ENCODE assay signal across 15 cellular contexts in genomic region chr1:78061825-78062523, GRCh38. TPM values are rescaled to one million over a fixed set of nuclear protein-coding genes. Genes with fewer than 3 reads are reported as not detected.
DNase-seq lines count a peak whose midpoint lies in the region; ATAC-seq, FAIRE-seq and TF ChIP-seq lines count a peak whose summit lies in the region.
"Had no signal": no experiment of that assay in that cellular context is flagged by ENCODE, and none has a peak within 500 bp of the region (broad histone marks: within the 10 kb centered on the region; RNA-seq: fewer than 3 reads in every experiment).

No MANE protein-coding gene starts in this region.

- H3K9ac ChIP-seq in endothelial cell of umbilical vein (replicated peaks; ENCODE audit: extremely low read depth, insufficient read depth, low read length) = no peak overlapping the region

- DNase-seq in AG08396 (ENCODE audit: low spot score) (peak; percentile 50), MG63 (peak; percentile 34), endothelial cell of umbilical vein (ENCODE audit: low read depth, low spot score) (no peak), left lung (no peak), DMS53 (lab: John Stamatoyannopoulos, UW) (no peak), NCI-H2171 treated with DMSO at 0.1 percent for 48 hours (lab: John Stamatoyannopoulos, UW) (no peak), SHP77 (lab: John Stamatoyannopoulos, UW) (no peak)
- DNase-seq: activated CD4-positive, CD25-positive, alpha-beta regulatory T cell treated with anti-CD3 and anti-CD28 coated beads, Interleukin-2, amount 50 U/mL, for 72 hours; activated T-cell treated with anti-CD3 and anti-CD28 coated beads, Interleukin-2, amount 50 U/mL, for 4 hours; anterior cingulate cortex; NCI-H510A; ovary; stimulated activated CD4-positive, alpha-beta T cell treated with anti-CD3 and anti-CD28 coated beads, Interleukin-1b, Interleukin-23, amount 100 ng/mL, for 48 hours had no signal

- H3K9me3 ChIP-seq in MG63 (0 out of 2 replicates have a peak, but pooled peaks cover 2% of the 10 kb centered on the region), endothelial cell of umbilical vein (replicated peaks; ENCODE audit: control insufficient read depth, insufficient read depth, low read length) (no peaks in the 10 kb centered on the region), left lung (no peaks in the 10 kb centered on the region)
- H3K9me3 ChIP-seq: ovary had no signal

- ATAC-seq in left lung (peak; percentile 89), GM19351 (IDR thresholded peaks at IDR 0.05; ENCODE audit: unreplicated experiment) (no peak)
- ATAC-seq: activated T-cell treated with anti-CD3 and anti-CD28 coated beads, Interleukin-2, amount 50 U/mL, for 4 hours had no signal

- H3K4me3 ChIP-seq in MG63 (no peak overlapping the region), endothelial cell of umbilical vein (replicated peaks in 1 of 3; ENCODE audit: insufficient read depth in 1 of 3, low read depth in 1 of 3, low read length in 3 of 3) (no peak overlapping the region), left lung (no peak overlapping the region)
- H3K4me3 ChIP-seq: ovary had no signal

- H4K20me1 ChIP-seq in endothelial cell of umbilical vein (replicated peaks; ENCODE audit: control insufficient read depth, extremely low read depth, insufficient read depth, low read length) = no peaks in the 10 kb centered on the region

- dilution Hi-C loops in endothelial cell of umbilical vein (cut with MboI; ENCODE audit: extremely low pct_ligation_motif_present, low sequenced_read_pairs) = no loop called here

- peak overlapping the region; percentile 50 for H2AFZ ChIP-seq in endothelial cell of umbilical vein (ENCODE audit: low read depth, low read length)

- H3K9me1 ChIP-seq in endothelial cell of umbilical vein (replicated peaks; ENCODE audit: control insufficient read depth, extremely low read depth, insufficient read depth, low read length) = no peaks in the 10 kb centered on the region

- CTCF ChIA-PET in endothelial cell of umbilical vein (lab: Charles Lee) = interaction anchor here (1.3 to 1.7 kb wide), 2 partner anchors 8 to 53 kb away, joined by 3 to 5 read pairs; no protein-coding TSS in a partner anchor

- no peaks in the 10 kb centered on the region for H3K79me2 ChIP-seq in endothelial cell of umbilical vein (ENCODE audit: control insufficient read depth, insufficient read depth, low read length)

- no peak overlapping the region for H3K4me2 ChIP-seq in endothelial cell of umbilical vein (ENCODE audit: insufficient read depth, low read length)

- BruUV-seq in endothelial cell of umbilical vein (replicated peaks; lab: Mats Ljungman, UMichigan) = no TSS peak

- no peak overlapping the region for H3K27ac ChIP-seq in endothelial cell of umbilical vein (ENCODE audit: insufficient read depth, low read depth, low read length)
- no peak overlapping the region for H3K27ac ChIP-seq in left lung
- H3K27ac ChIP-seq: ovary had no signal

- intact Hi-C loops in endothelial cell of umbilical vein (cut with micrococcal nuclease) = no loop called here
- intact Hi-C loops in left lung (cut with DNase I) = no loop called here

- H3K27me3 ChIP-seq in MG63 (no peaks in the 10 kb centered on the region), endothelial cell of umbilical vein (ENCODE audit: control insufficient read depth in 2 of 2, insufficient read depth in 2 of 2, low read length in 2 of 2) (no peaks in the 10 kb centered on the region), left lung (no peaks in the 10 kb centered on the region)
- H3K27me3 ChIP-seq: ovary had no signal

- FAIRE-seq in endothelial cell of umbilical vein (lab: Jason Lieb, UNC) = no peak

- POLR2A ChIA-PET in endothelial cell of umbilical vein (lab: Charles Lee) = interaction anchor here (0.7 kb wide), 1 partner anchor 84 kb away, joined by 4 read pairs; no protein-coding TSS in a partner anchor

- TF ChIP-seq POLR2A in endothelial cell of umbilical vein (IDR thresholded peaks at IDR 0.05; ENCODE audit: low read depth, low read length) = no peak

- TF ChIP-seq CTCF in endothelial cell of umbilical vein (IDR thresholded peaks at IDR 0.05; ENCODE audit: extremely low read depth in 1 of 2, insufficient read depth in 1 of 2, low read depth in 1 of 2, low read length in 2 of 2) (no peak), left lung (IDR thresholded peaks at IDR 0.05) (no peak)

- H3K4me1 ChIP-seq in endothelial cell of umbilical vein (ENCODE audit: control insufficient read depth, extremely low read depth, insufficient read depth, low read length) (peaks cover 4% of the 10 kb centered on the region), left lung (no peaks in the 10 kb centered on the region)

- H3K36me3 ChIP-seq in MG63 (no peaks in the 10 kb centered on the region), endothelial cell of umbilical vein (ENCODE audit: control insufficient read depth in 2 of 2, extremely low read depth in 1 of 2, insufficient read depth in 2 of 2, low read length in 2 of 2) (no peaks in the 10 kb centered on the region), left lung (no peaks in the 10 kb centered on the region)
- H3K36me3 ChIP-seq: ovary had no signal

TF ChIP-seq in endothelial cell of umbilical vein, 7 proteins besides CTCF, POLR2A, EP300 and RAD21:
- TF ChIP-seq MAX (IDR thresholded peaks at IDR 0.05; ENCODE audit: insufficient read depth, insufficient read length) (no peak), EZH2 (IDR thresholded peaks at IDR 0.05; ENCODE audit: borderline replicate concordance, low read depth, low read length, severe bottlenecking) (no peak), POLR2AphosphoS5 (IDR thresholded peaks at IDR 0.05; ENCODE audit: insufficient read depth, low read depth, low read length) (no peak), FOS (IDR thresholded peaks at IDR 0.05; ENCODE audit: borderline replicate concordance, insufficient read depth, low read length) (no peak), MYC (IDR thresholded peaks at IDR 0.05; ENCODE audit: low read depth, low read length) (no peak), JUN (IDR thresholded peaks at IDR 0.05; ENCODE audit: borderline replicate concordance, insufficient read depth, insufficient read length, low read depth) (no peak), GATA2 (IDR thresholded peaks at IDR 0.05; ENCODE audit: insufficient read depth, insufficient read length, low read depth, low read length) (no peak)
TF ChIP-seq in endothelial cell of umbilical vein: peak in this region for 0.

RNA-seq across cellular contexts. Expression of gene GIPC2, which starts 16.2 kb away (rescaled TPM):
- 0.10 TPM in 1 of 2 replicates, not detected in the other for total RNA-seq in MG63 (2014; rRNA removed; shearing (Covaris generic); ENCODE audit: low replicate concordance)
- 7.7 and 9.6 TPM in 2 replicates for total RNA-seq in endothelial cell of umbilical vein
- polyA plus RNA-seq in endothelial cell of umbilical vein = 2.1 and 2.8 TPM in 2 replicates
- polyA plus RNA-seq in endothelial cell of umbilical vein (2011; cell fraction: cytosol; rRNA removed) = 2.9 and 3.1 TPM in 2 replicates
- 2.8 and 3.6 TPM in 2 replicates for polyA plus RNA-seq in endothelial cell of umbilical vein (2011; cell fraction: nucleus; rRNA removed)
- polyA plus RNA-seq in endothelial cell of umbilical vein (2012) = 1.4 and 2.8 TPM in 2 replicates
- 4.6 and 5.6 TPM in 2 replicates for polyA minus RNA-seq in endothelial cell of umbilical vein
- not detected for polyA minus RNA-seq in endothelial cell of umbilical vein (2011; cell fraction: cytosol; rRNA and poly(A)+ RNA removed)
- 13.6 and 15.2 TPM in 2 replicates for polyA minus RNA-seq in endothelial cell of umbilical vein (2011; cell fraction: nucleus; rRNA and poly(A)+ RNA removed)
- total RNA-seq in left lung = 1 to 10 TPM; 1.2 to 2.2 TPM
- polyA plus RNA-seq: CD14-positive monocyte had no signal

RNA-seq across cellular contexts. Expression of gene DNAJB4, which starts 57.2 kb away (rescaled TPM):
- total RNA-seq in MG63 (2014; rRNA removed; shearing (Covaris generic); ENCODE audit: low replicate concordance) = 20.9 and 34.9 TPM in 2 replicates
- total RNA-seq in endothelial cell of umbilical vein (122 and 136 TPM in 2 replicates), left lung (10 to 100 TPM; 29.8 to 45.6 TPM)
- polyA plus RNA-seq in endothelial cell of umbilical vein = 20.1 and 30.4 TPM in 2 replicates
- polyA plus RNA-seq in endothelial cell of umbilical vein (2011; cell fraction: cytosol; rRNA removed) = 44.1 and 50.8 TPM in 2 replicates
- polyA plus RNA-seq in endothelial cell of umbilical vein (2011; cell fraction: nucleus; rRNA removed) = 39.8 and 53.7 TPM in 2 replicates
- polyA plus RNA-seq in endothelial cell of umbilical vein (2012) = 145 and 153 TPM in 2 replicates
- polyA minus RNA-seq in endothelial cell of umbilical vein = 71.8 and 78.2 TPM in 2 replicates
- polyA minus RNA-seq in endothelial cell of umbilical vein (2011; cell fraction: cytosol; rRNA and poly(A)+ RNA removed) = 6.7 TPM
- 45.6 and 48.5 TPM in 2 replicates for polyA minus RNA-seq in endothelial cell of umbilical vein (2011; cell fraction: nucleus; rRNA and poly(A)+ RNA removed)

Comparison
In these comparisons a context has a peak if more than half of its experiments do, and no peak if none do; other contexts are left out.
1. DNase-seq: peak in AG08396 (single experiment) and MG63 (single experiment); none in endothelial cell of umbilical vein (single experiment), left lung (0 of 2), DMS53 (single experiment), NCI-H2171 treated with DMSO at 0.1 percent for 48 hours (single experiment) and SHP77 (0 of 2).